In the genomic region with DNA sequence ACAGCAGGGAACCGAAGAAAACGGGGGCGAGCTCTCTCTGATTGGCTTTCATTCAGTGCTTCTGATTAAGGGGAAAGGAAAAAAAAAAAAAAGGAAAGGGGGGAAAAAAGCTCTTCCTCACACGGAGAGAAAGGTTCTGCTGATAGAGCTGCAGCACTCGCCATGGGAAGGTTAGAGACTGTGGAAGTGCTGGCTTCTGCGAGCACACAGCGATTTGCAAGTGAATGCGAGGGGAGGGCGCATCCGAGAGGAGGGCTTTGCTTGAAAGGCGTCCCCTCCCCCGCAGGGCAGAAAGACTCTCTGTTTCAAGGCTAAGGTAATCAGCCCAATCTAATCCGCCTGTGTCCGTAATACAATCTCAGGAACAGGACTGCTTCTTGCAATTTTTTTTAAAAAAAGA, we compare ENCODE assay signal across 9 cellular contexts. TPM values are rescaled to one million over a fixed set of nuclear protein-coding genes. Genes with fewer than 3 reads are reported as not detected.
DNase-seq lines count a peak whose midpoint lies in the region; ATAC-seq and TF ChIP-seq lines count a peak whose summit lies in the region.
"Had no signal": no experiment of that assay in that cellular context is flagged by ENCODE, and none has a peak within 500 bp of the region (broad histone marks: within the 10 kb centered on the region; RNA-seq: fewer than 3 reads in every experiment).

TSS of gene CDH10 (minus strand) at position 222 of the 400 bp plus-strand sequence. CDS start 51,488 bp downstream, outside the sequence.

- ATAC-seq in GM18858 (IDR thresholded peaks at IDR 0.05; ENCODE audit: unreplicated experiment), result no peak

- H3K9me3 ChIP-seq in osteoblast (ENCODE audit: low read depth, low read length), result no peaks in the 10 kb centered on the region

- no peaks in the 10 kb centered on the region for H4K20me1 ChIP-seq in osteoblast (ENCODE audit: insufficient read depth, low read length)

- no peak within 1 kb of the TSS for H3K4me2 ChIP-seq in osteoblast (ENCODE audit: insufficient read depth, low read length)

- DNase-seq in A172 (ENCODE audit: low spot score), result peak; percentile 51
- DNase-seq in NCI-H1092 (lab: John Stamatoyannopoulos, UW), result peak; percentile 30
- peak; percentile 54 for DNase-seq in astrocyte of the spinal cord (ENCODE audit: low read depth, low spot score)
- DNase-seq in iris pigment epithelial cell (ENCODE audit: low read depth), result peak; percentile 31
- DNase-seq in NCI-H2029 (lab: John Stamatoyannopoulos, UW), result no peak
- DNase-seq in NCI-H1694 treated with DMSO at 0.1 percent for 48 hours (lab: John Stamatoyannopoulos, UW), result no peak
- no peak for DNase-seq in osteoblast (ENCODE audit: insufficient read length, low spot score, missing footprints)
- DNase-seq: activated naive CD4-positive, alpha-beta T cell treated with anti-CD3 and anti-CD28 coated beads, Interleukin-2, amount 50 U/mL, for 16 hours had no signal

- in situ Hi-C loops in astrocyte of the spinal cord (cut with HindIII; ENCODE audit: low sequenced_read_pairs), result no loop called here

- no peak for TF ChIP-seq CTCF in astrocyte of the spinal cord (IDR thresholded peaks at IDR 0.05; ENCODE audit: low read depth, low read length)
- no peak for TF ChIP-seq CTCF in osteoblast (IDR thresholded peaks at IDR 0.05; ENCODE audit: extremely low read depth, low read depth, low read length)

- H3K4me1 ChIP-seq in osteoblast (ENCODE audit: insufficient read depth, low read length), result no peaks in the 10 kb centered on the region

- H3K79me2 ChIP-seq in osteoblast (ENCODE audit: insufficient read depth, low read length), result no peaks in the 10 kb centered on the region

- H2AFZ ChIP-seq in osteoblast (ENCODE audit: low read length), result no peak within 1 kb of the TSS

- no peaks in the 10 kb centered on the region for H3K36me3 ChIP-seq in osteoblast (ENCODE audit: insufficient read depth, low read length)

- peak within 1 kb of the TSS; percentile 45 for H3K4me3 ChIP-seq in astrocyte of the spinal cord (ENCODE audit: low read depth, low read length)
- no peak within 1 kb of the TSS for H3K4me3 ChIP-seq in osteoblast (ENCODE audit: insufficient read depth, low read length)

- no peak within 1 kb of the TSS for H3K27ac ChIP-seq in osteoblast (ENCODE audit: low read depth, low read length)

- no peaks in the 10 kb centered on the region for H3K27me3 ChIP-seq in osteoblast (ENCODE audit: insufficient read depth, low read length)

RNA-seq across cellular contexts. Expression of gene CDH10, which starts in this region (rescaled TPM):
- 0.53 and 1.2 TPM in 2 replicates for total RNA-seq in A172 (2014; rRNA removed; shearing (Covaris generic))
- total RNA-seq in osteoblast, result not detected in 2 replicates

Comparison
In these comparisons a context has a peak if more than half of its experiments do, and no peak if none do; other contexts are left out.
1. DNase-seq: peak in A172 (single experiment), NCI-H1092 (single experiment), astrocyte of the spinal cord (single experiment) and iris pigment epithelial cell (single experiment); none in NCI-H2029 (single experiment), NCI-H1694 treated with DMSO at 0.1 percent for 48 hours (single experiment) and osteoblast (single experiment).